ENCODE assay signal across 13 cellular contexts in the genomic region with DNA sequence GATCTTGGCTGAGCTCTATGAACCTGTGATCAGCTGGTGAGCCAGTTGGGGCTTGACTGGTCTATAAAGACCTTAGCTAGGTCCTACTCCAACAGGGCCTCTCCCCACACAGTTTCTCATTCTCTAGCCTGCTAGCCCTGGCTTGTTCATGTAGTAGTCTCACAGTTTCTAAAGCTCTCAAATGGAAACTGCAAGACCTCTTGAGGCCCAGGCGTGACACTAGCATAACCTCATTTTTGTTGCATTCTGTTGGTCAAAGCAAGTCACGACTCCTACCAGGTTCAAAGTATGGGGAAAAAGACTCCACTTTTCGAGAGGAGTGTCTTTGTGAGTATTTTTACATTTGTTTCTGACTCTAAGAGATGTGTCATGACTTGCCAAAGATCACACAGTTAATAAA. TPM values are rescaled to one million over a fixed set of nuclear protein-coding genes. Genes with fewer than 3 reads are reported as not detected.
A peak's percentile ranks its signal among the peaks of the same experiment; 100 is the strongest.
DNase-seq lines count a peak whose midpoint lies in the region; ATAC-seq and TF ChIP-seq lines count a peak whose summit lies in the region.
"Had no signal": no experiment of that assay in that cellular context is flagged by ENCODE, and none has a peak within 500 bp of the region (broad histone marks: within the 10 kb centered on the region; RNA-seq: fewer than 3 reads in every experiment).

No MANE protein-coding gene starts in this region.

- no peak overlapping the region for H3K27ac ChIP-seq in ovary

- POLR2A ChIA-PET in activated CD4-positive, alpha-beta memory T cell treated with anti-CD3 and anti-CD28 coated beads for 36 hours (lab: Charles Lee): no interaction called here

- CTCF ChIA-PET in activated CD4-positive, alpha-beta memory T cell treated with anti-CD3 and anti-CD28 coated beads for 36 hours (lab: Charles Lee): no interaction called here

- no peak overlapping the region for H3K4me3 Mint-ChIP-seq in activated CD4-positive, alpha-beta memory T cell treated with anti-CD3 and anti-CD28 coated beads for 36 hours
- H3K4me3 Mint-ChIP-seq: activated CD8-positive, alpha-beta T cell treated with anti-CD3 and anti-CD28 coated beads for 36 hours had no signal

- WGBS in ovary, 3 donors: 92 to 99% (median 95%) methylated on average over 3 of the region's 3 CpGs

- H3K36me3 Mint-ChIP-seq in activated CD4-positive, alpha-beta memory T cell treated with anti-CD3 and anti-CD28 coated beads for 36 hours: no peaks in the 10 kb centered on the region

- no peaks in the 10 kb centered on the region for H3K9me3 Mint-ChIP-seq in activated CD4-positive, alpha-beta memory T cell treated with anti-CD3 and anti-CD28 coated beads for 36 hours
- H3K9me3 Mint-ChIP-seq: activated CD8-positive, alpha-beta T cell treated with anti-CD3 and anti-CD28 coated beads for 36 hours had no signal

- intact Hi-C loops in activated CD4-positive, alpha-beta memory T cell treated with anti-CD3 and anti-CD28 coated beads for 36 hours (cut with micrococcal nuclease): no loop called here
- intact Hi-C loops in ovary (cut with DNase I): no loop called here

- no peaks in the 10 kb centered on the region for H3K4me1 ChIP-seq in ovary (ENCODE audit: insufficient read depth)

- ATAC-seq in GM19395 (IDR thresholded peaks at IDR 0.05; ENCODE audit: unreplicated experiment) (peak; percentile 99), HG02840 (IDR thresholded peaks at IDR 0.05; ENCODE audit: low FRiP score, unreplicated experiment) (peak; percentile 90), HG03469 (IDR thresholded peaks at IDR 0.05; ENCODE audit: unreplicated experiment) (peak; percentile 93)
- ATAC-seq: activated CD8-positive, alpha-beta T cell treated with anti-CD3 and anti-CD28 coated beads for 36 hours; HCT116 had no signal

- no peaks in the 10 kb centered on the region for H3K27me3 ChIP-seq in ovary

- DNase-seq in GM12864 (ENCODE audit: low read depth) (peak; percentile 29), SK-N-DZ (ENCODE audit: low spot score) (no peak), glomerular visceral epithelial cell (ENCODE audit: extremely low spot score) (no peak), ovary (no peak)
- no peak for DNase-seq in activated CD4-positive, alpha-beta memory T cell treated with anti-CD3 and anti-CD28 coated beads for 36 hours
- DNase-seq: activated CD8-positive, alpha-beta T cell treated with anti-CD3 and anti-CD28 coated beads for 36 hours; DMS53; effector memory CD4-positive, alpha-beta T cell; NCI-H774 had no signal

- TF ChIP-seq POLR2A in ovary (IDR thresholded peaks at IDR 0.05): no peak

- H3K4me3 ChIP-seq in GM12864 (ENCODE audit: low read depth, low read length) (no peak overlapping the region), ovary (no peak overlapping the region)

- H3K4me1 Mint-ChIP-seq in activated CD4-positive, alpha-beta memory T cell treated with anti-CD3 and anti-CD28 coated beads for 36 hours (ENCODE audit: low read depth): no peaks in the 10 kb centered on the region

- no peaks in the 10 kb centered on the region for H3K9me3 ChIP-seq in ovary

- TF ChIP-seq EP300 in ovary (IDR thresholded peaks at IDR 0.05): no peak

- no peaks in the 10 kb centered on the region for H3K36me3 ChIP-seq in ovary

- TF ChIP-seq CTCF in GM12864 (IDR thresholded peaks at IDR 0.05; ENCODE audit: low read depth, low read length, missing control alignments): no peak
- no peak for TF ChIP-seq CTCF in ovary (IDR thresholded peaks at IDR 0.05)

- H3K27ac Mint-ChIP-seq in activated CD4-positive, alpha-beta memory T cell treated with anti-CD3 and anti-CD28 coated beads for 36 hours: no peak overlapping the region
- H3K27ac Mint-ChIP-seq: activated CD8-positive, alpha-beta T cell treated with anti-CD3 and anti-CD28 coated beads for 36 hours had no signal

- H3K27me3 Mint-ChIP-seq in activated CD4-positive, alpha-beta memory T cell treated with anti-CD3 and anti-CD28 coated beads for 36 hours: no peaks in the 10 kb centered on the region
- H3K27me3 Mint-ChIP-seq: activated CD8-positive, alpha-beta T cell treated with anti-CD3 and anti-CD28 coated beads for 36 hours had no signal

RNA-seq across cellular contexts. Expression of gene CEP44, which starts 50.9 kb away (rescaled TPM):
- 49.4 and 57.4 TPM in 2 replicates for polyA plus RNA-seq in SK-N-DZ (2014; cell fraction: cytosol; rRNA removed)
- 85.0 and 85.1 TPM in 2 replicates for polyA plus RNA-seq in SK-N-DZ (2014; cell fraction: nucleus; rRNA removed)
- 10 to 100 TPM; 29.3 to 30.1 TPM for total RNA-seq in activated CD4-positive, alpha-beta memory T cell treated with anti-CD3 and anti-CD28 coated beads for 36 hours
- total RNA-seq in ovary: 10 to 100 TPM; 15.3 to 23.2 (median 17.0) TPM
- polyA plus RNA-seq in ovary: 1 to 10 TPM; 8.7 to 8.9 TPM

RNA-seq across cellular contexts. Expression of gene FBXO8, which starts 51.2 kb away (rescaled TPM):
- 15.5 and 17.7 TPM in 2 replicates for polyA plus RNA-seq in SK-N-DZ (2014; cell fraction: cytosol; rRNA removed)
- 11.9 and 13.1 TPM in 2 replicates for polyA plus RNA-seq in SK-N-DZ (2014; cell fraction: nucleus; rRNA removed)
- total RNA-seq in activated CD4-positive, alpha-beta memory T cell treated with anti-CD3 and anti-CD28 coated beads for 36 hours: 10 to 100 TPM; 19.7 to 21.3 TPM
- total RNA-seq in ovary: 10 to 100 TPM; 24.7 to 41.1 (median 30.6) TPM
- polyA plus RNA-seq in ovary: 10 to 100 TPM; 19.0 to 28.9 TPM
